ENCODE assay signal across 13 cellular contexts in the genomic region with DNA sequence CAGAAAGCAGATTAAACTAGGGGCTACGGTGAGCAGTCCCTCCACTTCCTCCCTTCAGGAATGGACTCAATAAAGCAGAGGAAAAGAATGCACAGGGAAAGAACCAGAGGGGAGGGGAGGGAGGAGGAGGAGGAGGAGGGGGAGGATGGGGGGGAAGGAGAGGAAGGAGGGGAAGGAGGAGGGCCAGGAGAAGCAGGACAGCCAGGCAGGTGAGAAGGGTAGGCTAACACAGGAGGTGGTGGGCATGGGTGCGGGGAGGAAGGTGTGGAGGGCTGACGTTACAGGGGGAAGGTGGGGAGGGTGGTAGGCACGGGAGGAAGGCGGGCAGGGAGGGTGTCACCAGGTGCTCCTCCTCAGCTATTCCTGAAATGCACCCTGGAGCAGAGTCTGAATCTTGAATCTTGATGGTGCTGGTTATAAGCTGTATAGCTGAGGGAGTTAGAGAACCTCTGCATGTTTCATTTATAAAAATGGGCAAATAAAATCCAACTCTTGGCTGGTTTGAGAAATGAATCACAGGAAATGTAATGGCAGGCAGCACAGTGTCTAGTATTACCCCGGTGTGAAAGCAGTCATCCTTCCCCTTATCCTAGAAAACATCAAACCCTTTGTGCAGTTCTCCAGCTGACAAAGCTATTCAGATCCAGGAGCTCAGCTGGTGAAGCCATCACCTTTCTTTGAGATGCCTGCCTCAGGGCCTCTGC. TPM values are rescaled to one million over a fixed set of nuclear protein-coding genes. Genes with fewer than 3 reads are reported as not detected.
DNase-seq lines count a peak whose midpoint lies in the region; ATAC-seq and TF ChIP-seq lines count a peak whose summit lies in the region.
"Had no signal": no experiment of that assay in that cellular context is flagged by ENCODE, and none has a peak within 500 bp of the region (broad histone marks: within the 10 kb centered on the region; RNA-seq: fewer than 3 reads in every experiment).

No MANE protein-coding gene starts in this region.

- peaks cover 45% of the 10 kb centered on the region for H3K4me1 Mint-ChIP-seq in activated T-cell treated with anti-CD3 and anti-CD28 coated beads, Interleukin-2, amount 50 U/mL, for 72 hours (ENCODE audit: low read depth)
- H3K4me1 Mint-ChIP-seq in activated T-cell treated with anti-CD3 and anti-CD28 coated beads, Interleukin-2, amount 50 U/mL, for 4 hours (ENCODE audit: low read depth), result peaks cover 31% of the 10 kb centered on the region
- H3K4me1 Mint-ChIP-seq in naive thymus-derived CD8-positive, alpha-beta T cell, result peaks cover 29 to 48% (median 41%) of the 10 kb centered on the region in 4 donors

- H3K79me2 ChIP-seq in osteoblast (ENCODE audit: insufficient read depth, low read length), result peaks cover 25% of the 10 kb centered on the region

- H3K4me1 ChIP-seq in osteoblast (ENCODE audit: insufficient read depth, low read length), result peaks cover 40% of the 10 kb centered on the region
- H3K4me1 ChIP-seq in tibial artery, result peaks cover 0 to 33% (median 14%) of the 10 kb centered on the region in 4 donors

- H3K27me3 Mint-ChIP-seq in activated T-cell treated with anti-CD3 and anti-CD28 coated beads, Interleukin-2, amount 50 U/mL, for 72 hours (ENCODE audit: low read depth), result no peaks in the 10 kb centered on the region
- no peaks in the 10 kb centered on the region for H3K27me3 Mint-ChIP-seq in activated T-cell treated with anti-CD3 and anti-CD28 coated beads, Interleukin-2, amount 50 U/mL, for 4 hours (ENCODE audit: low read depth)
- no peaks in the 10 kb centered on the region for H3K27me3 Mint-ChIP-seq in naive thymus-derived CD8-positive, alpha-beta T cell
- H3K27me3 Mint-ChIP-seq: activated naive CD4-positive, alpha-beta T cell treated with anti-CD3 and anti-CD28 coated beads, Interleukin-2, amount 50 U/mL, for 24 hours had no signal

- H3K9me3 Mint-ChIP-seq in activated T-cell treated with anti-CD3 and anti-CD28 coated beads, Interleukin-2, amount 50 U/mL, for 72 hours, result no peaks in the 10 kb centered on the region
- H3K9me3 Mint-ChIP-seq in activated T-cell treated with anti-CD3 and anti-CD28 coated beads, Interleukin-2, amount 50 U/mL, for 4 hours, result no peaks in the 10 kb centered on the region
- H3K9me3 Mint-ChIP-seq in naive thymus-derived CD8-positive, alpha-beta T cell, result no peaks in the 10 kb centered on the region
- H3K9me3 Mint-ChIP-seq: activated naive CD4-positive, alpha-beta T cell treated with anti-CD3 and anti-CD28 coated beads, Interleukin-2, amount 50 U/mL, for 24 hours had no signal

- peaks cover 3 to 9% of the 10 kb centered on the region in 2 donors for H3K36me3 Mint-ChIP-seq in activated T-cell treated with anti-CD3 and anti-CD28 coated beads, Interleukin-2, amount 50 U/mL, for 72 hours (ENCODE audit: insufficient read depth in 2 of 2)
- H3K36me3 Mint-ChIP-seq in activated T-cell treated with anti-CD3 and anti-CD28 coated beads, Interleukin-2, amount 50 U/mL, for 4 hours (ENCODE audit: insufficient read depth), result peaks cover 19% of the 10 kb centered on the region
- H3K36me3 Mint-ChIP-seq in naive thymus-derived CD8-positive, alpha-beta T cell, result peaks cover 0 to 39% (median 1%) of the 10 kb centered on the region in 3 donors

- peak overlapping the region; percentile 49 for H3K4me2 ChIP-seq in osteoblast (ENCODE audit: insufficient read depth, low read length)
- H3K4me2 ChIP-seq: hepatocyte had no signal

- H3K27ac ChIP-seq in brain microvascular endothelial cell, result peak overlapping the region; percentile 48
- H3K27ac ChIP-seq in osteoblast (ENCODE audit: low read depth, low read length), result peak overlapping the region; percentile 71
- H3K27ac ChIP-seq in tibial artery, result no peak overlapping the region
- H3K27ac ChIP-seq: hepatocyte, SJSA1, uterus had no signal

- H3K4me3 Mint-ChIP-seq in activated T-cell treated with anti-CD3 and anti-CD28 coated beads, Interleukin-2, amount 50 U/mL, for 72 hours, result peak overlapping the region in 1 of 2 donors; percentile 18
- no peak overlapping the region for H3K4me3 Mint-ChIP-seq in activated T-cell treated with anti-CD3 and anti-CD28 coated beads, Interleukin-2, amount 50 U/mL, for 4 hours
- H3K4me3 Mint-ChIP-seq in naive thymus-derived CD8-positive, alpha-beta T cell, result peak overlapping the region in 1 of 10 donors; percentile 56

- in situ Hi-C loops in brain microvascular endothelial cell (cut with HindIII; ENCODE audit: low pct_ligation_motif_present, low sequenced_read_pairs), result no loop called here

- POLR2A ChIA-PET in naive thymus-derived CD8-positive, alpha-beta T cell (lab: Charles Lee), result no interaction called here

- H4K20me1 ChIP-seq in osteoblast (ENCODE audit: insufficient read depth, low read length), result peaks cover 20% of the 10 kb centered on the region

- H3K9me3 ChIP-seq in osteoblast (ENCODE audit: low read depth, low read length) (no peaks in the 10 kb centered on the region), tibial artery (no peaks in the 10 kb centered on the region)
- H3K9me3 ChIP-seq: SJSA1, uterus had no signal

- intact Hi-C loops in tibial artery (cut with DNase I; ENCODE audit: low total_unique reads), result loop anchor here (10.0 kb wide), 1 partner anchor 1071 kb away; the partner anchor contains the start of gene PXDN

- peak overlapping the region; percentile 78 for H3K27ac Mint-ChIP-seq in activated T-cell treated with anti-CD3 and anti-CD28 coated beads, Interleukin-2, amount 50 U/mL, for 72 hours
- H3K27ac Mint-ChIP-seq in naive thymus-derived CD8-positive, alpha-beta T cell, result peak overlapping the region in 3 of 10 donors; percentile 10 to 71 (median 47)
- H3K27ac Mint-ChIP-seq: activated naive CD4-positive, alpha-beta T cell treated with anti-CD3 and anti-CD28 coated beads, Interleukin-2, amount 50 U/mL, for 24 hours had no signal

- DNase-seq in activated T-cell treated with anti-CD3 and anti-CD28 coated beads, Interleukin-2, amount 50 U/mL, for 72 hours, result no peak
- DNase-seq in activated T-cell treated with anti-CD3 and anti-CD28 coated beads, Interleukin-2, amount 50 U/mL, for 4 hours, result no peak
- DNase-seq in NCI-H226, result peak; percentile 56
- DNase-seq in brain microvascular endothelial cell, result peak; percentile 47
- peak; percentile 93 for DNase-seq in osteoblast (ENCODE audit: insufficient read length, low spot score, missing footprints)
- DNase-seq in naive thymus-derived CD8-positive, alpha-beta T cell, result no peak
- no peak for DNase-seq in tibial artery
- DNase-seq in RKO (ENCODE audit: low spot score), result no peak
- DNase-seq: stimulated activated CD4-positive, alpha-beta T cell treated with anti-CD3 and anti-CD28 coated beads, Interleukin-12 subunit alpha, Interleukin-12 subunit beta, amount 100 ng/mL, for 4 hours; uterus had no signal

- H3K36me3 ChIP-seq in brain microvascular endothelial cell (replicated peaks), result peaks cover 16% of the 10 kb centered on the region
- H3K36me3 ChIP-seq in osteoblast (ENCODE audit: insufficient read depth, low read length), result peaks cover 12% of the 10 kb centered on the region
- peaks cover 8 to 44% (median 42%) of the 10 kb centered on the region in 3 donors for H3K36me3 ChIP-seq in tibial artery
- H3K36me3 ChIP-seq: uterus had no signal

- TF ChIP-seq CTCF in brain microvascular endothelial cell (IDR thresholded peaks at IDR 0.05; ENCODE audit: low read depth, low read length, missing control alignments), result no peak
- no peak for TF ChIP-seq CTCF in osteoblast (IDR thresholded peaks at IDR 0.05; ENCODE audit: extremely low read depth, low read depth, low read length)
- TF ChIP-seq CTCF in tibial artery (IDR thresholded peaks at IDR 0.05), result no peak

- ATAC-seq in activated T-cell treated with anti-CD3 and anti-CD28 coated beads, Interleukin-2, amount 50 U/mL, for 72 hours (replicated peaks in 1 of 2), result no peak
- no peak for ATAC-seq in activated T-cell treated with anti-CD3 and anti-CD28 coated beads, Interleukin-2, amount 50 U/mL, for 4 hours
- no peak for ATAC-seq in naive thymus-derived CD8-positive, alpha-beta T cell

- H3K4me3 ChIP-seq in brain microvascular endothelial cell (ENCODE audit: low read depth, low read length) (no peak overlapping the region), osteoblast (ENCODE audit: insufficient read depth, low read length) (no peak overlapping the region), tibial artery (no peak overlapping the region)
- H3K4me3 ChIP-seq: hepatocyte, SJSA1, uterus had no signal

- H3K27me3 ChIP-seq in brain microvascular endothelial cell (replicated peaks) (no peaks in the 10 kb centered on the region), osteoblast (ENCODE audit: insufficient read depth, low read length) (no peaks in the 10 kb centered on the region), tibial artery (no peaks in the 10 kb centered on the region)
- H3K27me3 ChIP-seq: hepatocyte, SJSA1, uterus had no signal

- no peak overlapping the region for H2AFZ ChIP-seq in osteoblast (ENCODE audit: low read length)
- H2AFZ ChIP-seq: hepatocyte had no signal

RNA-seq across cellular contexts. Expression of gene TMEM18, which starts 3.4 kb away (rescaled TPM):
- 10 to 100 TPM; 32.5 to 33.4 TPM for total RNA-seq in activated T-cell treated with anti-CD3 and anti-CD28 coated beads, Interleukin-2, amount 50 U/mL, for 72 hours
- total RNA-seq in activated T-cell treated with anti-CD3 and anti-CD28 coated beads, Interleukin-2, amount 50 U/mL, for 4 hours, result 10 to 100 TPM; 29.2 to 33.2 (median 29.3) TPM
- 15.0 and 15.9 TPM in 2 replicates for total RNA-seq in osteoblast
- 10 to 100 TPM; 40.2 to 41.4 TPM for total RNA-seq in naive thymus-derived CD8-positive, alpha-beta T cell
- polyA plus RNA-seq in naive thymus-derived CD8-positive, alpha-beta T cell, result 10 to 100 TPM; 22.1 to 29.8 (median 23.3) TPM

Comparison
In these comparisons a context has a peak if more than half of its experiments do, and no peak if none do; other contexts are left out.
1. DNase-seq: peak in NCI-H226 (single experiment), brain microvascular endothelial cell (single experiment) and osteoblast (single experiment); none in activated T-cell treated with anti-CD3 and anti-CD28 coated beads, Interleukin-2, amount 50 U/mL, for 72 hours (0 of 2), activated T-cell treated with anti-CD3 and anti-CD28 coated beads, Interleukin-2, amount 50 U/mL, for 4 hours (single experiment), naive thymus-derived CD8-positive, alpha-beta T cell (0 of 10), tibial artery (0 of 2) and RKO (single experiment).
2. H3K27ac ChIP-seq: peak in brain microvascular endothelial cell (single experiment) and osteoblast (single experiment); none in tibial artery (0 of 2).